21 cellular contexts compared by ENCODE assay signal in genomic region chr2:98674233-98674964, GRCh38. TPM values are rescaled to one million over a fixed set of nuclear protein-coding genes. Genes with fewer than 3 reads are reported as not detected.
DNase-seq lines count a peak whose midpoint lies in the region; ATAC-seq and TF ChIP-seq lines count a peak whose summit lies in the region.
"Had no signal": no experiment of that assay in that cellular context is flagged by ENCODE, and none has a peak within 500 bp of the region (broad histone marks: within the 10 kb centered on the region; RNA-seq: fewer than 3 reads in every experiment).

No MANE protein-coding gene starts in this region.

- no peak overlapping the region for H3K4me3 Mint-ChIP-seq in activated CD4-positive, alpha-beta T cell treated with anti-CD3 and anti-CD28 coated beads, Interleukin-2, amount 10 ng/mL, durations not matched to agents 24 days and 14 days
- H3K4me3 Mint-ChIP-seq in CD4-positive, CD25-positive, alpha-beta regulatory T cell: peak overlapping the region in 1 of 4 donors; percentile 8
- H3K4me3 Mint-ChIP-seq in activated CD8-positive, alpha-beta T cell treated with anti-CD3 and anti-CD28 coated beads for 36 hours: no peak overlapping the region
- no peak overlapping the region for H3K4me3 Mint-ChIP-seq in central memory CD8-positive, alpha-beta T cell
- H3K4me3 Mint-ChIP-seq: CD14-positive monocyte, GM23338 had no signal

- H3K9me3 ChIP-seq in CD4-positive, CD25-positive, alpha-beta regulatory T cell (ENCODE audit: control insufficient read depth in 2 of 2, low read length in 2 of 2): no peaks in the 10 kb centered on the region

- H3K27me3 ChIP-seq in CD4-positive, CD25-positive, alpha-beta regulatory T cell (ENCODE audit: control insufficient read depth, insufficient read depth, low read length): no peaks in the 10 kb centered on the region

- peaks cover 16% of the 10 kb centered on the region for H3K9me3 Mint-ChIP-seq in activated CD4-positive, alpha-beta T cell treated with anti-CD3 and anti-CD28 coated beads, Interleukin-2, amount 10 ng/mL, durations not matched to agents 24 days and 14 days
- peaks cover 0 to 18% (median 4%) of the 10 kb centered on the region in 7 donors for H3K9me3 Mint-ChIP-seq in CD4-positive, CD25-positive, alpha-beta regulatory T cell
- peaks cover 6% of the 10 kb centered on the region for H3K9me3 Mint-ChIP-seq in activated CD8-positive, alpha-beta T cell treated with anti-CD3 and anti-CD28 coated beads for 36 hours
- H3K9me3 Mint-ChIP-seq in central memory CD8-positive, alpha-beta T cell: peaks cover 4% of the 10 kb centered on the region

- CTCF ChIA-PET in activated CD8-positive, alpha-beta T cell treated with anti-CD3 and anti-CD28 coated beads for 36 hours (lab: Charles Lee): interaction anchor here (0.8 to 2.3 kb wide), 8 partner anchors 12 to 106 kb away, joined by 3 to 6 read pairs (median 4); no protein-coding TSS in a partner anchor

- intact Hi-C loops in activated CD4-positive, alpha-beta T cell treated with anti-CD3 and anti-CD28 coated beads, Interleukin-2, amount 10 ng/mL, durations not matched to agents 24 days and 14 days (cut with micrococcal nuclease): no loop called here
- intact Hi-C loops in activated CD8-positive, alpha-beta T cell treated with anti-CD3 and anti-CD28 coated beads for 36 hours (cut with micrococcal nuclease): no loop called here

- peaks cover 61% of the 10 kb centered on the region for H3K36me3 ChIP-seq in CD4-positive, CD25-positive, alpha-beta regulatory T cell (ENCODE audit: control insufficient read depth, insufficient read depth, low read length)

- peak overlapping the region; percentile 52 for H3K27ac Mint-ChIP-seq in activated CD4-positive, alpha-beta T cell treated with anti-CD3 and anti-CD28 coated beads, Interleukin-2, amount 10 ng/mL, durations not matched to agents 24 days and 14 days
- peak overlapping the region in 2 of 3 donors; percentile 46 to 71 for H3K27ac Mint-ChIP-seq in CD4-positive, CD25-positive, alpha-beta regulatory T cell
- H3K27ac Mint-ChIP-seq in activated CD8-positive, alpha-beta T cell treated with anti-CD3 and anti-CD28 coated beads for 36 hours: peak overlapping the region; percentile 65
- peak overlapping the region; percentile 40 for H3K27ac Mint-ChIP-seq in central memory CD8-positive, alpha-beta T cell (ENCODE audit: low read depth)
- H3K27ac Mint-ChIP-seq: CD14-positive monocyte, GM23338 had no signal

- H3K27me3 Mint-ChIP-seq in activated CD4-positive, alpha-beta T cell treated with anti-CD3 and anti-CD28 coated beads, Interleukin-2, amount 10 ng/mL, durations not matched to agents 24 days and 14 days: no peaks in the 10 kb centered on the region
- no peaks in the 10 kb centered on the region for H3K27me3 Mint-ChIP-seq in CD4-positive, CD25-positive, alpha-beta regulatory T cell
- no peaks in the 10 kb centered on the region for H3K27me3 Mint-ChIP-seq in activated CD8-positive, alpha-beta T cell treated with anti-CD3 and anti-CD28 coated beads for 36 hours
- no peaks in the 10 kb centered on the region for H3K27me3 Mint-ChIP-seq in central memory CD8-positive, alpha-beta T cell

- H3K4me1 Mint-ChIP-seq in activated CD4-positive, alpha-beta T cell treated with anti-CD3 and anti-CD28 coated beads, Interleukin-2, amount 10 ng/mL, durations not matched to agents 24 days and 14 days: peaks cover 23% of the 10 kb centered on the region
- peaks cover 27 to 50% (median 33%) of the 10 kb centered on the region in 4 donors for H3K4me1 Mint-ChIP-seq in CD4-positive, CD25-positive, alpha-beta regulatory T cell
- peaks cover 58% of the 10 kb centered on the region for H3K4me1 Mint-ChIP-seq in activated CD8-positive, alpha-beta T cell treated with anti-CD3 and anti-CD28 coated beads for 36 hours (ENCODE audit: low read depth)
- peaks cover 33% of the 10 kb centered on the region for H3K4me1 Mint-ChIP-seq in central memory CD8-positive, alpha-beta T cell
- H3K4me1 Mint-ChIP-seq: CD14-positive monocyte, GM23338 had no signal

- TF ChIP-seq CTCF in activated CD8-positive, alpha-beta T cell treated with anti-CD3 and anti-CD28 coated beads for 36 hours (IDR thresholded peaks at IDR 0.05): no peak

- POLR2A ChIA-PET in activated CD8-positive, alpha-beta T cell treated with anti-CD3 and anti-CD28 coated beads for 36 hours (lab: Charles Lee): interaction anchor here (1.0 to 1.5 kb wide), 4 partner anchors 11 to 58 kb away, joined by 3 to 6 read pairs (median 4); no protein-coding TSS in a partner anchor

- DNase-seq in activated CD4-positive, alpha-beta T cell treated with anti-CD3 and anti-CD28 coated beads, Interleukin-2, amount 10 ng/mL, durations not matched to agents 24 days and 14 days: no peak
- no peak for DNase-seq in activated CD4-positive, alpha-beta T cell treated with anti-CD3 and anti-CD28 coated beads for 1 hour
- DNase-seq in CD4-positive, CD25-positive, alpha-beta regulatory T cell: no peak
- no peak for DNase-seq in activated CD8-positive, alpha-beta T cell treated with anti-CD3 and anti-CD28 coated beads for 36 hours
- no peak for DNase-seq in central memory CD8-positive, alpha-beta T cell (ENCODE audit: low spot score in 2 of 2)
- DNase-seq in CD1c-positive myeloid dendritic cell (ENCODE audit: extremely low spot score) (no peak), dermis blood vessel endothelial cell (no peak)
- DNase-seq: 8988T, DMS53, HCEC 1CT, MM.1S, NCI-H1092, NCI-H1436 treated with DMSO at 0.1 percent for 48 hours, NCI-H2029, NCI-H345, NCI-H524 treated with DMSO at 0.1 percent for 48 hours, PC-3, RPMI8226 had no signal

- H3K36me3 Mint-ChIP-seq in activated CD4-positive, alpha-beta T cell treated with anti-CD3 and anti-CD28 coated beads, Interleukin-2, amount 10 ng/mL, durations not matched to agents 24 days and 14 days (ENCODE audit: low read depth): peaks cover 62% of the 10 kb centered on the region
- H3K36me3 Mint-ChIP-seq in CD4-positive, CD25-positive, alpha-beta regulatory T cell: peaks cover 59% of the 10 kb centered on the region
- peaks cover 61% of the 10 kb centered on the region for H3K36me3 Mint-ChIP-seq in activated CD8-positive, alpha-beta T cell treated with anti-CD3 and anti-CD28 coated beads for 36 hours (ENCODE audit: low read depth)
- H3K36me3 Mint-ChIP-seq in central memory CD8-positive, alpha-beta T cell (ENCODE audit: insufficient read depth): peaks cover 54% of the 10 kb centered on the region

- no peak for ATAC-seq in CD4-positive, CD25-positive, alpha-beta regulatory T cell (ENCODE audit: low read depth in 2 of 2)
- no peak for ATAC-seq in activated CD8-positive, alpha-beta T cell treated with anti-CD3 and anti-CD28 coated beads for 36 hours
- no peak for ATAC-seq in central memory CD8-positive, alpha-beta T cell (replicated peaks; ENCODE audit: extremely low read depth, poor library complexity, severe bottlenecking)
- ATAC-seq in GM18498 (IDR thresholded peaks at IDR 0.05; ENCODE audit: unreplicated experiment): no peak
- ATAC-seq: GM23338, PC-3 had no signal

- H3K4me1 ChIP-seq in CD4-positive, CD25-positive, alpha-beta regulatory T cell (ENCODE audit: control insufficient read depth, insufficient read depth, low read length, poor library complexity, severe bottlenecking): no peaks in the 10 kb centered on the region

- no peak overlapping the region for H3K27ac ChIP-seq in CD4-positive, CD25-positive, alpha-beta regulatory T cell (ENCODE audit: insufficient read depth, low read length, poor library complexity, severe bottlenecking)

- no peak overlapping the region for H3K4me3 ChIP-seq in CD4-positive, CD25-positive, alpha-beta regulatory T cell (ENCODE audit: low read depth, low read length)
- H3K4me3 ChIP-seq: GM23338 had no signal

RNA-seq across cellular contexts. Expression of gene MGAT4A, which starts 56.5 kb away (rescaled TPM):
- total RNA-seq in activated CD4-positive, alpha-beta T cell treated with anti-CD3 and anti-CD28 coated beads, Interleukin-2, amount 10 ng/mL, durations not matched to agents 24 days and 14 days: 48.8 and 49.2 TPM in 2 replicates
- total RNA-seq in CD4-positive, CD25-positive, alpha-beta regulatory T cell: 105 TPM
- polyA plus RNA-seq in CD4-positive, CD25-positive, alpha-beta regulatory T cell: 100 to 1,000 TPM; 101 to 143 (median 129) TPM
- total RNA-seq in activated CD8-positive, alpha-beta T cell treated with anti-CD3 and anti-CD28 coated beads for 36 hours: 10 to 100 TPM; 57.6 to 59.0 TPM
- total RNA-seq in dermis blood vessel endothelial cell: 58.0 and 89.5 TPM in 2 replicates
